In genomic region chr19:5434970-5435641, GRCh38 we compare ENCODE assay signal across 11 cellular contexts. TPM values are rescaled to one million over a fixed set of nuclear protein-coding genes. Genes with fewer than 3 reads are reported as not detected.
DNase-seq lines count a peak whose midpoint lies in the region; ATAC-seq lines count a peak whose summit lies in the region.
"Had no signal": no experiment of that assay in that cellular context is flagged by ENCODE, and none has a peak within 500 bp of the region (broad histone marks: within the 10 kb centered on the region; RNA-seq: fewer than 3 reads in every experiment).

No MANE protein-coding gene starts in this region.

- no peaks in the 10 kb centered on the region for H3K9me3 Mint-ChIP-seq in activated CD4-positive, alpha-beta T cell treated with anti-CD3 and anti-CD28 coated beads, Interleukin-2, amount 10 ng/mL, durations not matched to agents 24 days and 14 days

- DNase-seq in activated CD4-positive, alpha-beta T cell treated with anti-CD3 and anti-CD28 coated beads for 24 hours (ENCODE audit: low read depth in 2 of 2) = peak; percentile 34 to 35
- DNase-seq in activated CD4-positive, alpha-beta T cell treated with anti-CD3 and anti-CD28 coated beads, Interleukin-2, amount 10 ng/mL, durations not matched to agents 24 days and 14 days = no peak
- DNase-seq in activated T-cell treated with anti-CD3 and anti-CD28 coated beads for 48 hours (ENCODE audit: low read depth) (peak; percentile 49), islet precursor cell (peak; percentile 82), SHP77 (lab: John Stamatoyannopoulos, UW) (no peak), cardiac septum (ENCODE audit: low spot score) (no peak)
- peak; percentile 15 for DNase-seq in stimulated activated CD8-positive, alpha-beta memory T cell treated with anti-CD3 and anti-CD28 coated beads, Interleukin-7, amount 100 ng/mL, for 24 hours (ENCODE audit: low read depth)
- DNase-seq: activated naive CD8-positive, alpha-beta T cell treated with anti-CD3 and anti-CD28 coated beads, Interleukin-2, amount 10 ng/mL, durations not matched to agents 7 days and 5 days; NCI-H187 treated with DMSO at 0.1 percent for 48 hours had no signal

- ATAC-seq in GM18909 (IDR thresholded peaks at IDR 0.05; ENCODE audit: poor library complexity, unreplicated experiment) = no peak

- intact Hi-C loops in activated CD4-positive, alpha-beta T cell treated with anti-CD3 and anti-CD28 coated beads, Interleukin-2, amount 10 ng/mL, durations not matched to agents 24 days and 14 days (cut with micrococcal nuclease) = no loop called here
- intact Hi-C loops in cardiac septum (cut with DNase I) = no loop called here

- no peak overlapping the region for H3K27ac Mint-ChIP-seq in activated CD4-positive, alpha-beta T cell treated with anti-CD3 and anti-CD28 coated beads, Interleukin-2, amount 10 ng/mL, durations not matched to agents 24 days and 14 days
- H3K27ac Mint-ChIP-seq: activated naive CD8-positive, alpha-beta T cell treated with anti-CD3 and anti-CD28 coated beads, Interleukin-2, amount 10 ng/mL, durations not matched to agents 7 days and 5 days; memory B cell had no signal

- H3K4me1 Mint-ChIP-seq in activated CD4-positive, alpha-beta T cell treated with anti-CD3 and anti-CD28 coated beads, Interleukin-2, amount 10 ng/mL, durations not matched to agents 24 days and 14 days = no peaks in the 10 kb centered on the region
- H3K4me1 Mint-ChIP-seq: activated naive CD8-positive, alpha-beta T cell treated with anti-CD3 and anti-CD28 coated beads, Interleukin-2, amount 10 ng/mL, durations not matched to agents 7 days and 5 days; memory B cell had no signal

- no peaks in the 10 kb centered on the region for H3K36me3 Mint-ChIP-seq in activated CD4-positive, alpha-beta T cell treated with anti-CD3 and anti-CD28 coated beads, Interleukin-2, amount 10 ng/mL, durations not matched to agents 24 days and 14 days (ENCODE audit: low read depth)
- H3K36me3 Mint-ChIP-seq: activated naive CD8-positive, alpha-beta T cell treated with anti-CD3 and anti-CD28 coated beads, Interleukin-2, amount 10 ng/mL, durations not matched to agents 7 days and 5 days had no signal

- H3K4me3 Mint-ChIP-seq in activated CD4-positive, alpha-beta T cell treated with anti-CD3 and anti-CD28 coated beads, Interleukin-2, amount 10 ng/mL, durations not matched to agents 24 days and 14 days = no peak overlapping the region
- H3K4me3 Mint-ChIP-seq: activated naive CD8-positive, alpha-beta T cell treated with anti-CD3 and anti-CD28 coated beads, Interleukin-2, amount 10 ng/mL, durations not matched to agents 7 days and 5 days; memory B cell had no signal

- H3K27me3 Mint-ChIP-seq in activated CD4-positive, alpha-beta T cell treated with anti-CD3 and anti-CD28 coated beads, Interleukin-2, amount 10 ng/mL, durations not matched to agents 24 days and 14 days = peaks cover 7% of the 10 kb centered on the region

RNA-seq across cellular contexts. Expression of gene ZNRF4, which starts 20.1 kb away (rescaled TPM):
- not detected in 2 replicates for total RNA-seq in activated CD4-positive, alpha-beta T cell treated with anti-CD3 and anti-CD28 coated beads, Interleukin-2, amount 10 ng/mL, durations not matched to agents 24 days and 14 days
- total RNA-seq in cardiac septum = not detected
- total RNA-seq: activated naive CD8-positive, alpha-beta T cell treated with anti-CD3 and anti-CD28 coated beads, Interleukin-2, amount 10 ng/mL, durations not matched to agents 7 days and 5 days had no signal

Comparison
In these comparisons a context has a peak if more than half of its experiments do, and no peak if none do; other contexts are left out.
1. DNase-seq: peak in activated CD4-positive, alpha-beta T cell treated with anti-CD3 and anti-CD28 coated beads for 24 hours (2 of 2), activated T-cell treated with anti-CD3 and anti-CD28 coated beads for 48 hours (single experiment), islet precursor cell (single experiment) and stimulated activated CD8-positive, alpha-beta memory T cell treated with anti-CD3 and anti-CD28 coated beads, Interleukin-7, amount 100 ng/mL, for 24 hours (single experiment); none in activated CD4-positive, alpha-beta T cell treated with anti-CD3 and anti-CD28 coated beads, Interleukin-2, amount 10 ng/mL, durations not matched to agents 24 days and 14 days (single experiment), SHP77 (0 of 2) and cardiac septum (single experiment).